Comparison of ENCODE assay signal across 9 cellular contexts in the genomic region with DNA sequence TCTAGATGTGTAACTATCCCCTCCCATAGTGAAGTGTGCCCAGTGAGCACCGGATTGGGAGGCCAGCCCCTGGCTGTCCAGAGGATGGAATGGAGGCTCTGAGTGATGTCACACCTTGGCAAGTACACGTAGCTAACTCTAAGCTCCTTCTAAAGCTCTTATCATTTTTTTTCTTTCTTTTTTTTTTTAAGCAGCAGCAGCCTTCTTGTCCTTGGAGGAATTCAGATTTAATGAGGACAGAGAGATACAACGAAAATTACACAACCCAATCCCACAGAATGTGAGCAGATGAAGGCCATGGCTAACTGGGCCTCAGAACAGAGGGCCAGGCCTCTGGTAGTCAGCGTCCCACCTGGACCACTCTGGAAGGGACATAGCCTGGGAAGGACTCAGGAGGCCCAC. TPM values are rescaled to one million over a fixed set of nuclear protein-coding genes. Genes with fewer than 3 reads are reported as not detected.
DNase-seq lines count a peak whose midpoint lies in the region; ATAC-seq and TF ChIP-seq lines count a peak whose summit lies in the region.
"Had no signal": no experiment of that assay in that cellular context is flagged by ENCODE, and none has a peak within 500 bp of the region (broad histone marks: within the 10 kb centered on the region; RNA-seq: fewer than 3 reads in every experiment).

No MANE protein-coding gene starts in this region.

- H3K4me1 ChIP-seq in mucosa of stomach (ENCODE audit: control insufficient read depth, insufficient read depth, low read length) (peaks cover 60% of the 10 kb centered on the region), thyroid gland (peaks cover 59 to 80% of the 10 kb centered on the region in 2 donors)

- POLR2A ChIA-PET in CD4-positive, alpha-beta T cell (lab: Charles Lee), result no interaction called here

- peak overlapping the region; percentile 56 for H3K9ac ChIP-seq in mucosa of stomach (ENCODE audit: low read length)

- H3K4me3 ChIP-seq in mucosa of stomach (ENCODE audit: low read length) (no peak overlapping the region), thyroid gland (replicated peaks in 1 of 3) (no peak overlapping the region)

- H3K36me3 Mint-ChIP-seq in CD4-positive, alpha-beta T cell (ENCODE audit: low read depth), result no peaks in the 10 kb centered on the region

- WGBS in thyroid gland, 2 donors, result 28 to 37% methylated on average over 4 of the region's 4 CpGs

- no peak for TF ChIP-seq CTCF in thyroid gland (IDR thresholded peaks at IDR 0.05)
- no peak for TF ChIP-seq CTCF in CD4-positive, alpha-beta T cell (IDR thresholded peaks at IDR 0.05)

- H3K36me3 ChIP-seq in mucosa of stomach (ENCODE audit: control insufficient read depth, insufficient read depth, low read length) (no peaks in the 10 kb centered on the region), thyroid gland (no peaks in the 10 kb centered on the region)

- H3K9me3 Mint-ChIP-seq in CD4-positive, alpha-beta T cell, result no peaks in the 10 kb centered on the region

- H3K27me3 ChIP-seq in mucosa of stomach (ENCODE audit: control insufficient read depth, insufficient read depth, low read length) (no peaks in the 10 kb centered on the region), thyroid gland (no peaks in the 10 kb centered on the region)
- H3K27me3 ChIP-seq in CD4-positive, alpha-beta T cell (ENCODE audit: control insufficient read depth, insufficient read depth, low read length), result no peaks in the 10 kb centered on the region

- no peaks in the 10 kb centered on the region for H3K4me1 Mint-ChIP-seq in CD4-positive, alpha-beta T cell (ENCODE audit: low read depth)

- TF ChIP-seq POLR2A in thyroid gland (IDR thresholded peaks at IDR 0.05), result no peak

- H3K9me3 ChIP-seq in mucosa of stomach (ENCODE audit: control insufficient read depth, low read length) (no peaks in the 10 kb centered on the region), thyroid gland (no peaks in the 10 kb centered on the region)
- H3K9me3 ChIP-seq in CD4-positive, alpha-beta T cell (ENCODE audit: control insufficient read depth, low read length), result no peaks in the 10 kb centered on the region

- H3K27me3 Mint-ChIP-seq in CD4-positive, alpha-beta T cell, result peaks cover 20% of the 10 kb centered on the region

- no peak overlapping the region for H3K27ac Mint-ChIP-seq in CD4-positive, alpha-beta T cell

- H3K27ac ChIP-seq in thyroid gland, result peak overlapping the region; percentile 84 to 96 (median 85)
- no peak overlapping the region for H3K27ac ChIP-seq in CD4-positive, alpha-beta T cell (ENCODE audit: low read depth, low read length)

- ATAC-seq in CD4-positive, alpha-beta T cell (ENCODE audit: poor library complexity), result no peak
- no peak for ATAC-seq in HG02981 (IDR thresholded peaks at IDR 0.05; ENCODE audit: unreplicated experiment)

- H3K4me3 Mint-ChIP-seq in CD4-positive, alpha-beta T cell, result no peak overlapping the region

- DNase-seq in NCI-H69 (lab: John Stamatoyannopoulos, UW) (peak; percentile 35), dedifferentiated amniotic fluid mesenchymal stem cell (ENCODE audit: extremely low spot score) (peak; percentile 33), thyroid gland (peak; percentile 54 to 59), amygdala (lab: John Stamatoyannopoulos, UW) (no peak)
- DNase-seq in stimulated activated naive CD4-positive, alpha-beta T cell treated with Interleukin-2 at 50 U/mL for 16 hours (lab: John Stamatoyannopoulos, UW), result no peak
- DNase-seq in CD4-positive, alpha-beta T cell, result no peak
- DNase-seq: activated CD4-positive, alpha-beta T cell treated with anti-CD3 and anti-CD28 coated beads for 48 hours had no signal

- CTCF ChIA-PET in CD4-positive, alpha-beta T cell (lab: Charles Lee), result no interaction called here

- intact Hi-C loops in thyroid gland (cut with DNase I), result loop anchor here (10.0 kb wide), 1 partner anchor 126 kb away; no protein-coding TSS in a partner anchor
- intact Hi-C loops in CD4-positive, alpha-beta T cell (cut with DNase I, micrococcal nuclease), result no loop called here

RNA-seq across cellular contexts. Expression of gene TNS3, which starts 11.3 kb away (rescaled TPM):
- total RNA-seq in thyroid gland, result 10 to 100 TPM; 65.8 to 93.0 (median 80.7) TPM
- under 1 TPM; 0.16 to 0.47 TPM for total RNA-seq in CD4-positive, alpha-beta T cell

Comparison
In these comparisons a context has a peak if more than half of its experiments do, and no peak if none do; other contexts are left out.
1. DNase-seq: peak in NCI-H69 (single experiment), dedifferentiated amniotic fluid mesenchymal stem cell (single experiment) and thyroid gland (2 of 2); none in amygdala (0 of 56), stimulated activated naive CD4-positive, alpha-beta T cell treated with Interleukin-2 at 50 U/mL for 16 hours (single experiment) and CD4-positive, alpha-beta T cell (0 of 10).
2. RNA of gene TNS3, which starts 11.3 kb away (total RNA-seq): 65.8 to 93.0 TPM in thyroid gland; 0.16 to 0.47 TPM in CD4-positive, alpha-beta T cell; every median in the first group is over 10 times any median in the second.